20 cellular contexts compared by ENCODE assay signal in the genomic region with DNA sequence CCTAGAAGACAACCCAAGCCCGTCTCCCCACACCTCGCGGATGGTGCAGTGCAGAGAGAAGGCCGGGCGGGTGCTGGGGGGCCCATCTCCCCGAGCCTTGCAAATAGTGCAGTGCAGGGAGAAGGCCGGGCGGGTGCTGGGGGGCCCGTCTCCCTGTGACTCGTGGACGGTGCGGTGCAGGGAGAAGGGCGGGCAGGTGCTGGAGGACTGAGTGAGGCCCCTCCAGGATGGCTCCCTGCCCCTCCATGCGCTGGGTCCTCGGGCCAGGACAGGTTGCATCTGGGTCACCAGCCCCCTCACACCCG.
"Had no signal": no experiment of that assay in that cellular context is flagged by ENCODE, and none has a peak within 500 bp of the region (broad histone marks: within the 10 kb centered on the region; RNA-seq: fewer than 3 reads in every experiment).

No MANE protein-coding gene starts in this region.

- H3K27ac Mint-ChIP-seq: activated CD8-positive, alpha-beta T cell treated with anti-CD3 and anti-CD28 coated beads, Interleukin-2, amount 10 ng/mL, durations not matched to agents 7 days and 5 days; activated naive CD4-positive, alpha-beta T cell treated with anti-CD3 and anti-CD28 coated beads, Interleukin-2, amount 50 U/mL, for 24 hours; mesothelial cell of epicardium; natural killer cell; progenitor cell of endocrine pancreas; stimulated activated naive CD8-positive, alpha-beta T cell treated with anti-CD3 and anti-CD28 coated beads, Interleukin-15, Interleukin-2, amounts not matched to agents 100 ng/mL and 50 ng/mL, for 24 hours had no signal

- H2AFZ ChIP-seq: hepatocyte had no signal

- ATAC-seq: activated CD8-positive, alpha-beta T cell treated with anti-CD3 and anti-CD28 coated beads, Interleukin-2, amount 10 ng/mL, durations not matched to agents 7 days and 5 days; natural killer cell had no signal

- H3K36me3 Mint-ChIP-seq: activated naive CD4-positive, alpha-beta T cell treated with anti-CD3 and anti-CD28 coated beads, Interleukin-2, amount 50 U/mL, for 24 hours; mesothelial cell of epicardium; natural killer cell had no signal

- DNase-seq: activated CD4-positive, alpha-beta T cell treated with anti-CD3 and anti-CD28 coated beads, Interleukin-2, amount 50 U/mL, for 1 hour; activated CD4-positive, CD25-positive, alpha-beta regulatory T cell treated with anti-CD3 and anti-CD28 coated beads, Interleukin-2, amount 50 U/mL, for 72 hours; activated CD8-positive, alpha-beta T cell treated with anti-CD3 and anti-CD28 coated beads, Interleukin-2, amount 10 ng/mL, durations not matched to agents 7 days and 5 days; activated gamma-delta T cell treated with Interleukin-2 at 50 U/mL for 16 hours; activated T-cell treated with anti-CD3 and anti-CD28 coated beads, Interleukin-2, amount 50 U/mL, for 1 hour; aorta; brain microvascular endothelial cell; central memory CD4-positive, alpha-beta T cell; glutamatergic neuron; left ventricle myocardium inferior; natural killer cell; stimulated activated CD4-positive, alpha-beta T cell treated with anti-CD3 and anti-CD28 coated beads, Interleukin-4, amount 100 ng/mL, for 4 hours; tibial artery had no signal

- H3K4me3 ChIP-seq: hepatocyte, left ventricle myocardium inferior, tibial artery had no signal

- H3K27me3 Mint-ChIP-seq: activated naive CD4-positive, alpha-beta T cell treated with anti-CD3 and anti-CD28 coated beads, Interleukin-2, amount 50 U/mL, for 24 hours; stimulated activated naive CD8-positive, alpha-beta T cell treated with anti-CD3 and anti-CD28 coated beads, Interleukin-15, Interleukin-2, amounts not matched to agents 100 ng/mL and 50 ng/mL, for 24 hours had no signal

- H3K79me2 ChIP-seq: hepatocyte had no signal

- H3K4me3 Mint-ChIP-seq: activated CD8-positive, alpha-beta T cell treated with anti-CD3 and anti-CD28 coated beads, Interleukin-2, amount 10 ng/mL, durations not matched to agents 7 days and 5 days; mesothelial cell of epicardium; natural killer cell; stimulated activated naive CD8-positive, alpha-beta T cell treated with anti-CD3 and anti-CD28 coated beads, Interleukin-15, Interleukin-2, amounts not matched to agents 100 ng/mL and 50 ng/mL, for 24 hours had no signal

- H3K9me3 Mint-ChIP-seq: activated naive CD4-positive, alpha-beta T cell treated with anti-CD3 and anti-CD28 coated beads, Interleukin-2, amount 50 U/mL, for 24 hours; mesothelial cell of epicardium; natural killer cell; stimulated activated naive CD8-positive, alpha-beta T cell treated with anti-CD3 and anti-CD28 coated beads, Interleukin-15, Interleukin-2, amounts not matched to agents 100 ng/mL and 50 ng/mL, for 24 hours had no signal

- H3K4me1 Mint-ChIP-seq: activated naive CD4-positive, alpha-beta T cell treated with anti-CD3 and anti-CD28 coated beads, Interleukin-2, amount 50 U/mL, for 24 hours; mesothelial cell of epicardium; natural killer cell had no signal

- H3K4me2 ChIP-seq: hepatocyte had no signal

- H3K4me1 ChIP-seq: esophagus muscularis mucosa, left ventricle myocardium inferior had no signal

- H3K36me3 ChIP-seq: brain microvascular endothelial cell, esophagus muscularis mucosa, left ventricle myocardium inferior, tibial artery had no signal

- H3K27me3 ChIP-seq: hepatocyte had no signal

- FAIRE-seq: frontal cortex had no signal

- H3K9me3 ChIP-seq: esophagus muscularis mucosa, left ventricle myocardium inferior, tibial artery had no signal

- H3K27ac ChIP-seq: brain microvascular endothelial cell, esophagus muscularis mucosa, hepatocyte, left ventricle myocardium inferior, tibial artery had no signal
